ENCODE assay signal across 8 cellular contexts in the genomic region with DNA sequence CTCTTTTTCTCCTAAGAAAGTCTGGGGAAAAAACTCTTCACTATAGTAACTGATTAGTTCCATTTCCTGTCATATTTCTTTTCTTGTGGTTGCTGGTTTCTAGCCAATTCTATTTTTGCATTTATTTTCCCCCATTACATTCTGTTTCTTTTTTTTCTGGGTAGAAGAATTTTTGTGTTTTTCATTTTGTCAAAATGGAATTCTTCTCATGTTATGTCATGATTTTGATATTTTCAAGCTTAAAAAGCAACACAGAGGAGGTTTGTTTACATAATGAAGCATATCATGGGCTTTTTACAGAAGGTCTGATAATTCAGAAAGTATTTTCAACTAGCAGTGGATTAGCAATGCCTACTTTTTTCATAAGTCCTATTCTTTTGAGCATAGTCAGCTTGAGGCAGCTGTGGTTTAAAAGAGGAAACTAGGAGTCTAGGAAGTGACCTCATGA.
DNase-seq lines count a peak whose midpoint lies in the region; ATAC-seq, FAIRE-seq and TF ChIP-seq lines count a peak whose summit lies in the region.

No MANE protein-coding gene starts in this region.

- TF ChIP-seq POLR2A in GM12878 (IDR thresholded peaks at IDR 0.05; ENCODE audit: low read depth, low read length): no peak

- RAD21 ChIA-PET in GM12878 (lab: Charles Lee; ENCODE audit: unreplicated experiment): no interaction called here

- ATAC-seq in HG03460 (IDR thresholded peaks at IDR 0.05; ENCODE audit: unreplicated experiment): peak; percentile 41
- peak; percentile 47; the same call in 2 of the 3 replicates for ATAC-seq in GM12878
- ATAC-seq in naive thymus-derived CD8-positive, alpha-beta T cell: no peak
- no peak for ATAC-seq in GM21515 (IDR thresholded peaks at IDR 0.05; ENCODE audit: unreplicated experiment)

- no peaks in the 10 kb centered on the region for H4K20me1 ChIP-seq in GM12878 (ENCODE audit: control insufficient read depth, insufficient read depth)

- FAIRE-seq in GM12878 (lab: Jason Lieb, UNC) (no peak), frontal cortex (lab: Jason Lieb, UNC) (no peak)

- CTCF ChIA-PET in GM12878 (lab: Yijun Ruan, JAX): interaction anchor here (1.5 kb wide), 1 partner anchor 10 kb away, joined by 5 read pairs; no protein-coding TSS in a partner anchor

- TF ChIP-seq CTCF in GM12878 (IDR thresholded peaks at IDR 0.05 in 2 of 3, conservative IDR thresholded peaks at IDR 0.05 in 1 of 3; ENCODE audit: control insufficient read depth in 2 of 3, extremely low read depth in 1 of 3, insufficient read depth in 1 of 3, low read depth in 3 of 3, low read length in 3 of 3): no peak

- SMC1A ChIA-PET in GM12878 (lab: Charles Lee; ENCODE audit: uncharacterized antibody, unreplicated experiment): interaction anchor here (1.0 kb wide), 1 partner anchor 36 kb away, joined by 3 read pairs; no protein-coding TSS in a partner anchor

- DNase-seq in EH (ENCODE audit: low read depth): peak; percentile 94
- no peak for DNase-seq in GM12878 (ENCODE audit: low read depth, low spot score)
- peak in 1 of 10 donors; percentile 10 for DNase-seq in naive thymus-derived CD8-positive, alpha-beta T cell
- no peak for DNase-seq in NCI-H82 (lab: John Stamatoyannopoulos, UW)
- DNase-seq in frontal cortex (ENCODE audit: low spot score in 2 of 2): no peak
- no peak for DNase-seq in cortex of kidney (lab: John Stamatoyannopoulos, UW)

- peaks cover 0 to 1% (median 0%) of the 10 kb centered on the region in 9 donors for H3K9me3 Mint-ChIP-seq in naive thymus-derived CD8-positive, alpha-beta T cell

- peaks cover 5 to 42% (median 22%) of the 10 kb centered on the region in 4 donors for H3K4me1 Mint-ChIP-seq in naive thymus-derived CD8-positive, alpha-beta T cell

- H3K4me3 Mint-ChIP-seq in naive thymus-derived CD8-positive, alpha-beta T cell: peak overlapping the region in 8 of 10 donors; percentile 11 to 70 (median 44)

- peaks cover 0 to 2% (median 0%) of the 10 kb centered on the region in 5 donors for H3K27me3 Mint-ChIP-seq in naive thymus-derived CD8-positive, alpha-beta T cell

- intact Hi-C loops in GM12878 (cut with micrococcal nuclease; ENCODE audit: unreplicated experiment): no loop called here

- in situ Hi-C loops in GM12878 (cut with MboI): no loop called here

- no peaks in the 10 kb centered on the region for H3K9me3 ChIP-seq in GM12878 (replicated peaks; ENCODE audit: control insufficient read depth, insufficient read depth, low read length)

- peak overlapping the region in 4 of 10 donors; percentile 34 to 73 (median 44) for H3K27ac Mint-ChIP-seq in naive thymus-derived CD8-positive, alpha-beta T cell

- POLR2A ChIA-PET in GM12878 (lab: Charles Lee): no interaction called here
- POLR2A ChIA-PET in naive thymus-derived CD8-positive, alpha-beta T cell (lab: Charles Lee): no interaction called here

- no peaks in the 10 kb centered on the region for H3K36me3 ChIP-seq in GM12878 (ENCODE audit: control insufficient read depth in 2 of 2, insufficient read depth in 2 of 2, low read length in 1 of 2)

- peak overlapping the region; percentile 61 for H3K4me2 ChIP-seq in GM12878 (ENCODE audit: control insufficient read depth, insufficient read depth)

- H2AFZ ChIP-seq in GM12878 (ENCODE audit: control insufficient read depth, low read depth, low read length): no peak overlapping the region

- no peak overlapping the region for H3K9ac ChIP-seq in GM12878 (ENCODE audit: control insufficient read depth, insufficient read depth, low read length)

- H3K79me2 ChIP-seq in GM12878 (ENCODE audit: control insufficient read depth, insufficient read depth, low read length): no peaks in the 10 kb centered on the region

- no peaks in the 10 kb centered on the region for H3K27me3 ChIP-seq in GM12878 (replicated peaks in 1 of 2; ENCODE audit: control insufficient read depth in 2 of 2, insufficient read depth in 2 of 2, low read length in 1 of 2)

- BruUV-seq in GM12878 (replicated peaks; lab: Mats Ljungman, UMichigan): no TSS peak

- no peaks in the 10 kb centered on the region for H3K36me3 Mint-ChIP-seq in naive thymus-derived CD8-positive, alpha-beta T cell

- TF ChIP-seq RAD21 in GM12878 (IDR thresholded peaks at IDR 0.05; ENCODE audit: insufficient read depth, low read depth, low read length): no peak

- no peak overlapping the region for H3K4me3 ChIP-seq in GM12878

- TF ChIP-seq EP300 in GM12878 (IDR thresholded peaks at IDR 0.05; ENCODE audit: borderline replicate concordance in 1 of 2, control insufficient read depth in 1 of 2, low read depth in 2 of 2, low read length in 2 of 2): no peak

- H3K4me1 ChIP-seq in GM12878 (ENCODE audit: control insufficient read depth, insufficient read depth, low read length): peaks cover 10% of the 10 kb centered on the region; the same call in 1 of the 2 replicates

- H3K27ac ChIP-seq in GM12878 (ENCODE audit: control insufficient read depth, insufficient read depth): no peak overlapping the region

TF ChIP-seq in GM12878, 131 proteins besides CTCF, POLR2A, EP300 and RAD21 (continues in another document):
- TF ChIP-seq IKZF2 (IDR thresholded peaks at IDR 0.05) (0 out of 4 replicates have a peak, but pooled peaks of 1 of the 2 experiments have one; percentile 24), BCL11A (IDR thresholded peaks at IDR 0.05; ENCODE audit: low read depth, low read length) (no peak), SMAD5 (IDR thresholded peaks at IDR 0.05; ENCODE audit: low read depth) (no peak), JUND (IDR thresholded peaks at IDR 0.05; ENCODE audit: low read depth, low read length) (no peak), NBN (IDR thresholded peaks at IDR 0.05) (no peak), KDM1A (IDR thresholded peaks at IDR 0.05; ENCODE audit: borderline replicate concordance) (no peak), CREB1 (IDR thresholded peaks at IDR 0.05; ENCODE audit: low read depth) (no peak)
- TF ChIP-seq, protein P1, sequence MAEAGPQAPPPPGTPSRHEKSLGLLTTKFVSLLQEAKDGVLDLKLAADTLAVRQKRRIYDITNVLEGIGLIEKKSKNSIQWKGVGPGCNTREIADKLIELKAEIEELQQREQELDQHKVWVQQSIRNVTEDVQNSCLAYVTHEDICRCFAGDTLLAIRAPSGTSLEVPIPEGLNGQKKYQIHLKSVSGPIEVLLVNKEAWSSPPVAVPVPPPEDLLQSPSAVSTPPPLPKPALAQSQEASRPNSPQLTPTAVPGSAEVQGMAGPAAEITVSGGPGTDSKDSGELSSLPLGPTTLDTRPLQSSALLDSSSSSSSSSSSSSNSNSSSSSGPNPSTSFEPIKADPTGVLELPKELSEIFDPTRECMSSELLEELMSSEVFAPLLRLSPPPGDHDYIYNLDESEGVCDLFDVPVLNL (IDR thresholded peaks at IDR 0.05; ENCODE audit: low read depth, low read length): no peak
- TF ChIP-seq, protein P2, sequence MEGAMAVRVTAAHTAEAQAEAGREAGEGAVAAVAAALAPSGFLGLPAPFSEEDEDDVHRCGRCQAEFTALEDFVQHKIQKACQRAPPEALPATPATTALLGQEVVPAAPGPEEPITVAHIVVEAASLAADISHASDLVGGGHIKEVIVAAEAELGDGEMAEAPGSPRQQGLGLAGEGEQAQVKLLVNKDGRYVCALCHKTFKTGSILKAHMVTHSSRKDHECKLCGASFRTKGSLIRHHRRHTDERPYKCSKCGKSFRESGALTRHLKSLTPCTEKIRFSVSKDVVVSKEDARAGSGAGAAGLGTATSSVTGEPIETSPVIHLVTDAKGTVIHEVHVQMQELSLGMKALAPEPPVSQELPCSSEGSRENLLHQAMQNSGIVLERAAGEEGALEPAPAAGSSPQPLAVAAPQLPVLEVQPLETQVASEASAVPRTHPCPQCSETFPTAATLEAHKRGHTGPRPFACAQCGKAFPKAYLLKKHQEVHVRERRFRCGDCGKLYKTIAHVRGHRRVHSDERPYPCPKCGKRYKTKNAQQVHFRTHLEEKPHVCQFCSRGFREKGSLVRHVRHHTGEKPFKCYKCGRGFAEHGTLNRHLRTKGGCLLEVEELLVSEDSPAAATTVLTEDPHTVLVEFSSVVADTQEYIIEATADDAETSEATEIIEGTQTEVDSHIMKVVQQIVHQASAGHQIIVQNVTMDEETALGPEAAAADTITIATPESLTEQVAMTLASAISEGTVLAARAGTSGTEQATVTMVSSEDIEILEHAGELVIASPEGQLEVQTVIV (IDR thresholded peaks at IDR 0.05; ENCODE audit: borderline replicate concordance, partially characterized antibody): no peak
- TF ChIP-seq, protein P3, sequence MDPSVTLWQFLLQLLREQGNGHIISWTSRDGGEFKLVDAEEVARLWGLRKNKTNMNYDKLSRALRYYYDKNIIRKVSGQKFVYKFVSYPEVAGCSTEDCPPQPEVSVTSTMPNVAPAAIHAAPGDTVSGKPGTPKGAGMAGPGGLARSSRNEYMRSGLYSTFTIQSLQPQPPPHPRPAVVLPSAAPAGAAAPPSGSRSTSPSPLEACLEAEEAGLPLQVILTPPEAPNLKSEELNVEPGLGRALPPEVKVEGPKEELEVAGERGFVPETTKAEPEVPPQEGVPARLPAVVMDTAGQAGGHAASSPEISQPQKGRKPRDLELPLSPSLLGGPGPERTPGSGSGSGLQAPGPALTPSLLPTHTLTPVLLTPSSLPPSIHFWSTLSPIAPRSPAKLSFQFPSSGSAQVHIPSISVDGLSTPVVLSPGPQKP (IDR thresholded peaks at IDR 0.05; ENCODE audit: low read depth, low read length): no peak
- TF ChIP-seq, protein P4, sequence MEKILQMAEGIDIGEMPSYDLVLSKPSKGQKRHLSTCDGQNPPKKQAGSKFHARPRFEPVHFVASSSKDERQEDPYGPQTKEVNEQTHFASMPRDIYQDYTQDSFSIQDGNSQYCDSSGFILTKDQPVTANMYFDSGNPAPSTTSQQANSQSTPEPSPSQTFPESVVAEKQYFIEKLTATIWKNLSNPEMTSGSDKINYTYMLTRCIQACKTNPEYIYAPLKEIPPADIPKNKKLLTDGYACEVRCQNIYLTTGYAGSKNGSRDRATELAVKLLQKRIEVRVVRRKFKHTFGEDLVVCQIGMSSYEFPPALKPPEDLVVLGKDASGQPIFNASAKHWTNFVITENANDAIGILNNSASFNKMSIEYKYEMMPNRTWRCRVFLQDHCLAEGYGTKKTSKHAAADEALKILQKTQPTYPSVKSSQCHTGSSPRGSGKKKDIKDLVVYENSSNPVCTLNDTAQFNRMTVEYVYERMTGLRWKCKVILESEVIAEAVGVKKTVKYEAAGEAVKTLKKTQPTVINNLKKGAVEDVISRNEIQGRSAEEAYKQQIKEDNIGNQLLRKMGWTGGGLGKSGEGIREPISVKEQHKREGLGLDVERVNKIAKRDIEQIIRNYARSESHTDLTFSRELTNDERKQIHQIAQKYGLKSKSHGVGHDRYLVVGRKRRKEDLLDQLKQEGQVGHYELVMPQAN (conservative IDR thresholded peaks at IDR 0.05): no peak
- TF ChIP-seq, protein P5, sequence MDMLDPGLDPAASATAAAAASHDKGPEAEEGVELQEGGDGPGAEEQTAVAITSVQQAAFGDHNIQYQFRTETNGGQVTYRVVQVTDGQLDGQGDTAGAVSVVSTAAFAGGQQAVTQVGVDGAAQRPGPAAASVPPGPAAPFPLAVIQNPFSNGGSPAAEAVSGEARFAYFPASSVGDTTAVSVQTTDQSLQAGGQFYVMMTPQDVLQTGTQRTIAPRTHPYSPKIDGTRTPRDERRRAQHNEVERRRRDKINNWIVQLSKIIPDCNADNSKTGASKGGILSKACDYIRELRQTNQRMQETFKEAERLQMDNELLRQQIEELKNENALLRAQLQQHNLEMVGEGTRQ (IDR thresholded peaks at IDR 0.05; ENCODE audit: borderline replicate concordance, low read depth, low read length): no peak

Comparison
In these comparisons a context has a peak if more than half of its experiments do, and no peak if none do; other contexts are left out.
1. ATAC-seq: peak in HG03460 (single experiment) and GM12878 (single experiment); none in naive thymus-derived CD8-positive, alpha-beta T cell (0 of 2) and GM21515 (single experiment).